In the genomic region with DNA sequence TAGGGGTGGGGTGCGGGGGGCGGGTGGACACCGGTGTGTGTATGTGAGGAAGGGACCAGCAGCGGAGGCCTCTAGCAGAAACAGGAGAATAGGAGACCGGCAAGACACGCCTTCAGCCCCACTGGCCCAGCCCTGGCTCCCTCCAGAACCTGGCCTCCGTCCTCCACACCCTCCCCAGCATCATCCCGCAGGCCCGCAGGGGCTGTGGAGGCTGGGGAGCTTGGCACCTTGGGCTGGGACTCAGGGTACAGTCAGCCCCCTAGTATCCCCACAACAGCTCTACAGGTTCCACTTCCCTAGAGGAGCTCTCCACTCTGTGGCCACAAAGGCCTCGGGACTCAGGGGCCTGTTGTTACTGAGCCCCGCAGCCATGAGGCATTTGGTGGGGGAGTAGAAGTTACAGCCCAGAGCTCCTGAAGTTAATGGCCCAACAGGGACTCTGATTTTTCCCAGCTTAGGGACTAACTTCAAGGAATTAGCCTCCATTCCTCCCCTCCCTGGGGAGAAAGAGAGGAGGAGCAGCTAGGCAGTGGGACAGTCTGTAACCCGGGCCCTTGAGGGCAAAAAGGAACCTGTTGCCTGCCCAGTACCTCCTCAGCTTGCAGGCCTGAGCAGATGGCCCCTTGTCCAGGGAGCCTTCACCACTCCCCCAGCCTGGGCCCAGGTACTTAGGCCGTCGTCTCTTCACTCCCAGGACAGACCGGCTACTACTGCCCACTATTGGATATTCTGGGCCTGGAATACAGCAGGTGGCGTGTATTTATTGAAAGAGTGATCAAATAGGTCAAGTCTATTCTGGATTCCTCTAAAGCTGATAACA, we compare ENCODE assay signal across 9 cellular contexts. TPM values are rescaled to one million over a fixed set of nuclear protein-coding genes. Genes with fewer than 3 reads are reported as not detected.
DNase-seq lines count a peak whose midpoint lies in the region; ATAC-seq and TF ChIP-seq lines count a peak whose summit lies in the region.
"Had no signal": no experiment of that assay in that cellular context is flagged by ENCODE, and none has a peak within 500 bp of the region (broad histone marks: within the 10 kb centered on the region; RNA-seq: fewer than 3 reads in every experiment).

No MANE protein-coding gene starts in this region.

- H3K36me3 ChIP-seq in BE2C: no peaks in the 10 kb centered on the region
- H3K36me3 ChIP-seq in iPS-15b (ENCODE audit: control insufficient read depth, insufficient read depth, low read length): no peaks in the 10 kb centered on the region
- no peaks in the 10 kb centered on the region for H3K36me3 ChIP-seq in skeletal muscle tissue (ENCODE audit: control insufficient read depth in 3 of 3, insufficient read depth in 3 of 3, low read length in 3 of 3)

- H3K9ac ChIP-seq in iPS-15b (ENCODE audit: low read depth, low read length) (peak overlapping the region; percentile 26), skeletal muscle tissue (ENCODE audit: low read depth in 1 of 3, low read length in 3 of 3) (peak overlapping the region; percentile 67 to 77 (median 76))

- DNase-seq in BE2C (peak; percentile 38), HFFc6 (no peak), UCSD-AML1 (lab: John Stamatoyannopoulos, UW; ENCODE audit: unreplicated experiment) (no peak), DMS114 treated with DMSO at 0.1 percent for 48 hours (lab: John Stamatoyannopoulos, UW; ENCODE audit: unreplicated experiment) (no peak)
- DNase-seq in activated CD4-positive, alpha-beta memory T cell treated with anti-CD3 and anti-CD28 coated beads, Interleukin-2, amount 10 ng/mL, durations not matched to agents 7 days and 5 days: no peak

- H3K4me3 ChIP-seq in BE2C (ENCODE audit: low read depth, low read length) (peak overlapping the region; percentile 40), iPS-15b (ENCODE audit: low read depth, low read length) (no peak overlapping the region), skeletal muscle tissue (ENCODE audit: low read length in 3 of 3) (peak overlapping the region in 2 of 3 donors; percentile 64 to 76)

- no peak for ATAC-seq in HG03175 (IDR thresholded peaks at IDR 0.05; ENCODE audit: unreplicated experiment)

- H3K27ac ChIP-seq in skeletal muscle tissue (ENCODE audit: low read depth, low read length): peak overlapping the region; percentile 85

- no peaks in the 10 kb centered on the region for H3K9me3 Mint-ChIP-seq in HFFc6
- no peaks in the 10 kb centered on the region for H3K9me3 Mint-ChIP-seq in activated CD4-positive, alpha-beta memory T cell treated with anti-CD3 and anti-CD28 coated beads, Interleukin-2, amount 10 ng/mL, durations not matched to agents 7 days and 5 days

- POLR2A ChIA-PET in activated CD4-positive, alpha-beta memory T cell treated with anti-CD3 and anti-CD28 coated beads, Interleukin-2, amount 10 ng/mL, durations not matched to agents 7 days and 5 days (lab: Charles Lee): interaction anchor here (0.6 to 7.4 kb wide), 17 partner anchors 8 to 896 kb away, joined by 3 to 143 read pairs (median 6); partner anchors contain the start of genes C2orf68, ELMOD3, GGCX and MAT2A

- H3K27me3 Mint-ChIP-seq in HFFc6 (ENCODE audit: insufficient read depth): peaks cover 2% of the 10 kb centered on the region
- no peaks in the 10 kb centered on the region for H3K27me3 Mint-ChIP-seq in activated CD4-positive, alpha-beta memory T cell treated with anti-CD3 and anti-CD28 coated beads, Interleukin-2, amount 10 ng/mL, durations not matched to agents 7 days and 5 days

- no peaks in the 10 kb centered on the region for H3K27me3 ChIP-seq in BE2C
- H3K27me3 ChIP-seq in iPS-15b (ENCODE audit: control insufficient read depth, insufficient read depth, low read length): peaks cover 6% of the 10 kb centered on the region
- H3K27me3 ChIP-seq in skeletal muscle tissue (ENCODE audit: control insufficient read depth in 3 of 3, insufficient read depth in 3 of 3, low read length in 3 of 3): no peaks in the 10 kb centered on the region

- H3K4me1 ChIP-seq in BE2C: peaks cover 36% of the 10 kb centered on the region
- peaks cover 15% of the 10 kb centered on the region for H3K4me1 ChIP-seq in iPS-15b (ENCODE audit: control insufficient read depth, insufficient read depth, low read length)
- H3K4me1 ChIP-seq in skeletal muscle tissue (ENCODE audit: control insufficient read depth in 3 of 3, insufficient read depth in 3 of 3, low read length in 3 of 3): peaks cover 28 to 36% (median 29%) of the 10 kb centered on the region in 3 donors

- H3K27ac Mint-ChIP-seq in HFFc6: peak overlapping the region; percentile 82; the same call in 1 of the 2 replicates
- H3K27ac Mint-ChIP-seq in activated CD4-positive, alpha-beta memory T cell treated with anti-CD3 and anti-CD28 coated beads, Interleukin-2, amount 10 ng/mL, durations not matched to agents 7 days and 5 days: peak overlapping the region; percentile 89

- TF ChIP-seq CTCF in BE2C (IDR thresholded peaks at IDR 0.05; ENCODE audit: low read depth, low read length): no peak
- no peak for TF ChIP-seq CTCF in HFFc6 (IDR thresholded peaks at IDR 0.05)

- CTCF ChIA-PET in activated CD4-positive, alpha-beta memory T cell treated with anti-CD3 and anti-CD28 coated beads, Interleukin-2, amount 10 ng/mL, durations not matched to agents 7 days and 5 days (lab: Charles Lee): interaction anchor here (1.3 to 2.7 kb wide), 4 partner anchors 11 to 114 kb away, joined by 3 to 18 read pairs (median 8); partner anchors contain the start of gene MAT2A

- peak overlapping the region; percentile 65; the same call in 1 of the 2 replicates for H3K4me3 Mint-ChIP-seq in HFFc6
- peak overlapping the region; percentile 77 for H3K4me3 Mint-ChIP-seq in activated CD4-positive, alpha-beta memory T cell treated with anti-CD3 and anti-CD28 coated beads, Interleukin-2, amount 10 ng/mL, durations not matched to agents 7 days and 5 days

- H3K4me1 Mint-ChIP-seq in HFFc6 (ENCODE audit: low read depth): peaks cover 13% of the 10 kb centered on the region
- peaks cover 40% of the 10 kb centered on the region for H3K4me1 Mint-ChIP-seq in activated CD4-positive, alpha-beta memory T cell treated with anti-CD3 and anti-CD28 coated beads, Interleukin-2, amount 10 ng/mL, durations not matched to agents 7 days and 5 days

- H3K36me3 Mint-ChIP-seq in HFFc6 (ENCODE audit: low read depth): no peaks in the 10 kb centered on the region
- no peaks in the 10 kb centered on the region for H3K36me3 Mint-ChIP-seq in activated CD4-positive, alpha-beta memory T cell treated with anti-CD3 and anti-CD28 coated beads, Interleukin-2, amount 10 ng/mL, durations not matched to agents 7 days and 5 days (ENCODE audit: low read depth)

- no peaks in the 10 kb centered on the region for H3K9me3 ChIP-seq in BE2C
- no peaks in the 10 kb centered on the region for H3K9me3 ChIP-seq in iPS-15b (ENCODE audit: control insufficient read depth, insufficient read depth, low read length)
- H3K9me3 ChIP-seq in skeletal muscle tissue (ENCODE audit: control insufficient read depth in 3 of 3, low read length in 3 of 3): no peaks in the 10 kb centered on the region

RNA-seq across cellular contexts. Expression of gene SH2D6, which starts 20.0 kb away (rescaled TPM):
- 2.0 TPM for polyA plus RNA-seq in BE2C (2012; ENCODE audit: insufficient read depth, insufficient read length, low read depth)
- total RNA-seq in HFFc6 (2021; fragmentation: NEBNext Ultra II Directional; extraction: Animal tissue kit (Norgen Biotek cat#: 25700)): under 1 TPM in 3 of 6 experiments, not detected in 3; 0.25 to 0.52 (median 0.37) TPM
- 1 to 10 TPM in 1 of 2 experiments, under 1 TPM in 1; 0.43 to 1.5 TPM for total RNA-seq in activated CD4-positive, alpha-beta memory T cell treated with anti-CD3 and anti-CD28 coated beads, Interleukin-2, amount 10 ng/mL, durations not matched to agents 7 days and 5 days
- total RNA-seq in skeletal muscle tissue: not detected
- total RNA-seq: glomerular endothelial cell had no signal

RNA-seq across cellular contexts. Expression of gene CAPG, which starts 28.3 kb away (rescaled TPM):
- polyA plus RNA-seq in BE2C (2012; ENCODE audit: insufficient read depth, insufficient read length, low read depth): not detected
- total RNA-seq in HFFc6 (2021; fragmentation: NEBNext Ultra II Directional; extraction: Animal tissue kit (Norgen Biotek cat#: 25700)): 10 to 100 TPM; 10.7 to 49.6 (median 13.6) TPM
- total RNA-seq in activated CD4-positive, alpha-beta memory T cell treated with anti-CD3 and anti-CD28 coated beads, Interleukin-2, amount 10 ng/mL, durations not matched to agents 7 days and 5 days: 100 to 1,000 TPM; 167 to 177 TPM
- 22.4 TPM for total RNA-seq in skeletal muscle tissue
